1 cellular context compared by ENCODE assay signal in the genomic region with DNA sequence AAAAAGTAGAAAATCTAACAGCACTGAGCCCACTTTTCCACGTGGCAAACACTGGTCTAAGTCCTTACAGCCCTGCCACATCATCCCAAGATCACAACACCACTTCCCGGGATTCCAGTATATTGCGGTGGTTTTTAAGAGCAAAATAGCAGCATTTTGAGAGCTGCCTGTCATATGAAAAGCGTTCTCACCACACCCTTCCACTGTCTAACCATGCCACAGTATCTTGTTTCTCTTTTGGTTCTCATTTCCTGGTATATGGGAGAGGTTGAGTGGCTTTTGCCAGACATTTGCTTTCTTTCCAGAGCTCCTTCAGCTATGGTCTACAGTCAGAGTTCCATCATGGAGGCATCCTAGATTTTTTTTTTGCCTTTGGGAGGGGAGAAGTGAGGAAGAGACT.
TF ChIP-seq lines count a peak whose summit lies in the region.

No MANE protein-coding gene starts in this region.

TF ChIP-seq in GM12878, 131 proteins besides CTCF, POLR2A, EP300 and RAD21:
- TF ChIP-seq, protein P1, sequence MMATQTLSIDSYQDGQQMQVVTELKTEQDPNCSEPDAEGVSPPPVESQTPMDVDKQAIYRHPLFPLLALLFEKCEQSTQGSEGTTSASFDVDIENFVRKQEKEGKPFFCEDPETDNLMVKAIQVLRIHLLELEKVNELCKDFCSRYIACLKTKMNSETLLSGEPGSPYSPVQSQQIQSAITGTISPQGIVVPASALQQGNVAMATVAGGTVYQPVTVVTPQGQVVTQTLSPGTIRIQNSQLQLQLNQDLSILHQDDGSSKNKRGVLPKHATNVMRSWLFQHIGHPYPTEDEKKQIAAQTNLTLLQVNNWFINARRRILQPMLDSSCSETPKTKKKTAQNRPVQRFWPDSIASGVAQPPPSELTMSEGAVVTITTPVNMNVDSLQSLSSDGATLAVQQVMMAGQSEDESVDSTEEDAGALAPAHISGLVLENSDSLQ (IDR thresholded peaks at IDR 0.05): peak; percentile 45; the same call in 1 of the 2 replicates
- no peak for TF ChIP-seq SMC3 (IDR thresholded peaks at IDR 0.05; ENCODE audit: borderline replicate concordance, low read length)
- TF ChIP-seq MXI1 (IDR thresholded peaks at IDR 0.05; ENCODE audit: low read depth, low read length): no peak
- TF ChIP-seq, protein P2, sequence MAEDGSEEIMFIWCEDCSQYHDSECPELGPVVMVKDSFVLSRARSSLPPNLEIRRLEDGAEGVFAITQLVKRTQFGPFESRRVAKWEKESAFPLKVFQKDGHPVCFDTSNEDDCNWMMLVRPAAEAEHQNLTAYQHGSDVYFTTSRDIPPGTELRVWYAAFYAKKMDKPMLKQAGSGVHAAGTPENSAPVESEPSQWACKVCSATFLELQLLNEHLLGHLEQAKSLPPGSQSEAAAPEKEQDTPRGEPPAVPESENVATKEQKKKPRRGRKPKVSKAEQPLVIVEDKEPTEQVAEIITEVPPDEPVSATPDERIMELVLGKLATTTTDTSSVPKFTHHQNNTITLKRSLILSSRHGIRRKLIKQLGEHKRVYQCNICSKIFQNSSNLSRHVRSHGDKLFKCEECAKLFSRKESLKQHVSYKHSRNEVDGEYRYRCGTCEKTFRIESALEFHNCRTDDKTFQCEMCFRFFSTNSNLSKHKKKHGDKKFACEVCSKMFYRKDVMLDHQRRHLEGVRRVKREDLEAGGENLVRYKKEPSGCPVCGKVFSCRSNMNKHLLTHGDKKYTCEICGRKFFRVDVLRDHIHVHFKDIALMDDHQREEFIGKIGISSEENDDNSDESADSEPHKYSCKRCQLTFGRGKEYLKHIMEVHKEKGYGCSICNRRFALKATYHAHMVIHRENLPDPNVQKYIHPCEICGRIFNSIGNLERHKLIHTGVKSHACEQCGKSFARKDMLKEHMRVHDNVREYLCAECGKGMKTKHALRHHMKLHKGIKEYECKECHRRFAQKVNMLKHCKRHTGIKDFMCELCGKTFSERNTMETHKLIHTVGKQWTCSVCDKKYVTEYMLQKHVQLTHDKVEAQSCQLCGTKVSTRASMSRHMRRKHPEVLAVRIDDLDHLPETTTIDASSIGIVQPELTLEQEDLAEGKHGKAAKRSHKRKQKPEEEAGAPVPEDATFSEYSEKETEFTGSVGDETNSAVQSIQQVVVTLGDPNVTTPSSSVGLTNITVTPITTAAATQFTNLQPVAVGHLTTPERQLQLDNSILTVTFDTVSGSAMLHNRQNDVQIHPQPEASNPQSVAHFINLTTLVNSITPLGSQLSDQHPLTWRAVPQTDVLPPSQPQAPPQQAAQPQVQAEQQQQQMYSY (CRISPR knock-in tag; IDR thresholded peaks at IDR 0.05): no peak
- TF ChIP-seq FOS (IDR thresholded peaks at IDR 0.05; ENCODE audit: borderline replicate concordance, extremely low read depth, insufficient read length): no peak
- no peak for TF ChIP-seq TCF3 (IDR thresholded peaks at IDR 0.05; ENCODE audit: borderline replicate concordance, insufficient read depth, low read depth, low read length)
- no peak for TF ChIP-seq BRCA1 (IDR thresholded peaks at IDR 0.05; ENCODE audit: low read depth, low read length)
- TF ChIP-seq, protein P3, sequence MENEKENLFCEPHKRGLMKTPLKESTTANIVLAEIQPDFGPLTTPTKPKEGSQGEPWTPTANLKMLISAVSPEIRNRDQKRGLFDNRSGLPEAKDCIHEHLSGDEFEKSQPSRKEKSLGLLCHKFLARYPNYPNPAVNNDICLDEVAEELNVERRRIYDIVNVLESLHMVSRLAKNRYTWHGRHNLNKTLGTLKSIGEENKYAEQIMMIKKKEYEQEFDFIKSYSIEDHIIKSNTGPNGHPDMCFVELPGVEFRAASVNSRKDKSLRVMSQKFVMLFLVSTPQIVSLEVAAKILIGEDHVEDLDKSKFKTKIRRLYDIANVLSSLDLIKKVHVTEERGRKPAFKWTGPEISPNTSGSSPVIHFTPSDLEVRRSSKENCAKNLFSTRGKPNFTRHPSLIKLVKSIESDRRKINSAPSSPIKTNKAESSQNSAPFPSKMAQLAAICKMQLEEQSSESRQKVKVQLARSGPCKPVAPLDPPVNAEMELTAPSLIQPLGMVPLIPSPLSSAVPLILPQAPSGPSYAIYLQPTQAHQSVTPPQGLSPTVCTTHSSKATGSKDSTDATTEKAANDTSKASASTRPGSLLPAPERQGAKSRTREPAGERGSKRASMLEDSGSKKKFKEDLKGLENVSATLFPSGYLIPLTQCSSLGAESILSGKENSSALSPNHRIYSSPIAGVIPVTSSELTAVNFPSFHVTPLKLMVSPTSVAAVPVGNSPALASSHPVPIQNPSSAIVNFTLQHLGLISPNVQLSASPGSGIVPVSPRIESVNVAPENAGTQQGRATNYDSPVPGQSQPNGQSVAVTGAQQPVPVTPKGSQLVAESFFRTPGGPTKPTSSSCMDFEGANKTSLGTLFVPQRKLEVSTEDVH (IDR thresholded peaks at IDR 0.05; ENCODE audit: low read depth, partially characterized antibody): no peak
- TF ChIP-seq IKZF2 (IDR thresholded peaks at IDR 0.05): peak in 1 of 2 experiments; percentile 10; a peak in 1 of 4 replicates
- TF ChIP-seq, protein P4, sequence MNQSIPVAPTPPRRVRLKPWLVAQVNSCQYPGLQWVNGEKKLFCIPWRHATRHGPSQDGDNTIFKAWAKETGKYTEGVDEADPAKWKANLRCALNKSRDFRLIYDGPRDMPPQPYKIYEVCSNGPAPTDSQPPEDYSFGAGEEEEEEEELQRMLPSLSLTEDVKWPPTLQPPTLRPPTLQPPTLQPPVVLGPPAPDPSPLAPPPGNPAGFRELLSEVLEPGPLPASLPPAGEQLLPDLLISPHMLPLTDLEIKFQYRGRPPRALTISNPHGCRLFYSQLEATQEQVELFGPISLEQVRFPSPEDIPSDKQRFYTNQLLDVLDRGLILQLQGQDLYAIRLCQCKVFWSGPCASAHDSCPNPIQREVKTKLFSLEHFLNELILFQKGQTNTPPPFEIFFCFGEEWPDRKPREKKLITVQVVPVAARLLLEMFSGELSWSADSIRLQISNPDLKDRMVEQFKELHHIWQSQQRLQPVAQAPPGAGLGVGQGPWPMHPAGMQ (IDR thresholded peaks at IDR 0.05; ENCODE audit: borderline replicate concordance): no peak
- no peak for TF ChIP-seq YBX1 (IDR thresholded peaks at IDR 0.05)
